11 cellular contexts compared by ENCODE assay signal in the genomic region with DNA sequence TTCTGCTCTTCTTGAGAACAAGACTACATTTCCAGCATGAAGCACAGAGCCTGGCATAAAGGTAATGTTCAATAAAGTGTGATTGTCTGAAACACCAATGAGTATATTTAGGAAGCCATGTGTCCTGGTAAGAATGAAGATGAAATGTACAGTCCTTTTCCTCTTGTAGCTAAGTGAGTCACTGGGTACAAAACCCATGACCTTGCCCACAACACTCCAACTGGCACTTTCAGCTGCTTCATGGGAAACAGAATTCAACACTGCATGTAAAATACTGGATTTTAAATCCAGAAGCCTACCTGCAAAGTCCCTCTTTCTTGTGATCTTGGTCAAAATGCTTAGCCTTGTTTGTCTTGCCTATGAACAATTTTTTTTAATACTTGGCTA.
DNase-seq lines count a peak whose midpoint lies in the region; ATAC-seq and TF ChIP-seq lines count a peak whose summit lies in the region.
"Had no signal": no experiment of that assay in that cellular context is flagged by ENCODE, and none has a peak within 500 bp of the region (broad histone marks: within the 10 kb centered on the region; RNA-seq: fewer than 3 reads in every experiment).

No MANE protein-coding gene starts in this region.

- no peaks in the 10 kb centered on the region for H3K27me3 ChIP-seq in foreskin keratinocyte
- H3K27me3 ChIP-seq: sigmoid colon, transverse colon had no signal

- H3K27ac ChIP-seq in foreskin keratinocyte: peak overlapping the region; percentile 53
- H3K27ac ChIP-seq: sigmoid colon, transverse colon had no signal

- ATAC-seq in GM21367 (IDR thresholded peaks at IDR 0.05; ENCODE audit: unreplicated experiment): peak; percentile 12
- ATAC-seq in HG03432 (IDR thresholded peaks at IDR 0.05; ENCODE audit: unreplicated experiment): peak; percentile 42
- peak; percentile 21 for ATAC-seq in foreskin keratinocyte
- ATAC-seq in HG03520 (IDR thresholded peaks at IDR 0.05; ENCODE audit: unreplicated experiment): no peak
- ATAC-seq in HG02623 (IDR thresholded peaks at IDR 0.05; ENCODE audit: unreplicated experiment): no peak

- no peak for TF ChIP-seq CTCF in foreskin keratinocyte (conservative IDR thresholded peaks at IDR 0.05)

- DNase-seq in Daoy (ENCODE audit: low read depth) (peak; percentile 51), foreskin keratinocyte (no peak), NCI-H1417 treated with DMSO at 0.1 percent for 48 hours (lab: John Stamatoyannopoulos, UW) (no peak), NCI-H526 (lab: John Stamatoyannopoulos, UW) (no peak)
- DNase-seq: activated CD8-positive, alpha-beta memory T cell treated with anti-CD3 and anti-CD28 coated beads, Interleukin-2, amount 50 U/mL, for 48 hours; sigmoid colon; transverse colon had no signal

- peaks cover 50% of the 10 kb centered on the region for H3K4me1 ChIP-seq in foreskin keratinocyte

Comparison
In these comparisons a context has a peak if more than half of its experiments do, and no peak if none do; other contexts are left out.
1. ATAC-seq: peak in GM21367 (single experiment), HG03432 (single experiment) and foreskin keratinocyte (single experiment); none in HG03520 (single experiment) and HG02623 (single experiment).